ENCODE assay signal across 18 cellular contexts in genomic region chr7:124460053-124460445, GRCh38.
DNase-seq lines count a peak whose midpoint lies in the region; ATAC-seq, FAIRE-seq and TF ChIP-seq lines count a peak whose summit lies in the region.
"Had no signal": no experiment of that assay in that cellular context is flagged by ENCODE, and none has a peak within 500 bp of the region (broad histone marks: within the 10 kb centered on the region; RNA-seq: fewer than 3 reads in every experiment).

No MANE protein-coding gene starts in this region.

- intact Hi-C loops in pancreas (cut with DNase I) (no loop called here), left colon (cut with DNase I, micrococcal nuclease) (no loop called here)

- H3K27ac ChIP-seq in pancreas = peak overlapping the region in 3 of 4 donors; percentile 16 to 37 (median 18)

- H3K4me1 ChIP-seq in pancreas = no peaks in the 10 kb centered on the region

- H3K36me3 ChIP-seq in pancreas = no peaks in the 10 kb centered on the region

- TF ChIP-seq CTCF in fibroblast of mammary gland (conservative IDR thresholded peaks at IDR 0.05; ENCODE audit: control insufficient read depth, insufficient read depth, low read depth, low read length) (no peak), pancreas (IDR thresholded peaks at IDR 0.05) (no peak)

- FAIRE-seq in pancreas (lab: Jason Lieb, UNC) = no peak
- FAIRE-seq: K562 had no signal

- H3K4me3 ChIP-seq in fibroblast of mammary gland (ENCODE audit: control insufficient read depth, low read depth, low read length) (no peak overlapping the region), pancreas (no peak overlapping the region)
- H3K4me3 ChIP-seq: K562 had no signal

- H3K27me3 ChIP-seq in pancreas = no peaks in the 10 kb centered on the region

- DNase-seq in EH (ENCODE audit: low read depth) (peak; percentile 5), NCI-H82 treated with DMSO at 0.1 percent for 48 hours (lab: John Stamatoyannopoulos, UW; ENCODE audit: unreplicated experiment) (peak; percentile 76), fibroblast of mammary gland (ENCODE audit: low read depth) (peak; percentile 2), pancreas (no peak), mesenteric fat pad (ENCODE audit: low spot score) (no peak), left colon (no peak), SW 1271 (lab: John Stamatoyannopoulos, UW) (no peak)
- no peak for DNase-seq in activated CD4-positive, CD25-positive, alpha-beta regulatory T cell treated with anti-CD3 and anti-CD28 coated beads, Interleukin-2, amount 50 U/mL, for 72 hours
- DNase-seq: AML-193; C1 segment of cervical spinal cord; CD8-positive, alpha-beta T cell; GF-D8; NCI-H1105; NCI-H2029 treated with DMSO at 0.1 percent for 48 hours; NCI-H510A treated with DMSO at 0.1 percent for 48 hours; OCI-M1 had no signal

- no peak for ATAC-seq in pancreas
- ATAC-seq in left colon = no peak
- ATAC-seq: CD8-positive, alpha-beta T cell; K562; Right ventricle myocardium inferior had no signal

- 65 to 83% methylated on average over 1 of the region's 1 CpG for WGBS in pancreas, 2 donors

- H3K9me3 ChIP-seq in pancreas = no peaks in the 10 kb centered on the region

Comparison
In these comparisons a context has a peak if more than half of its experiments do, and no peak if none do; other contexts are left out.
1. DNase-seq: peak in EH (single experiment), NCI-H82 treated with DMSO at 0.1 percent for 48 hours (single experiment) and fibroblast of mammary gland (single experiment); none in pancreas (0 of 6), mesenteric fat pad (single experiment), activated CD4-positive, CD25-positive, alpha-beta regulatory T cell treated with anti-CD3 and anti-CD28 coated beads, Interleukin-2, amount 50 U/mL, for 72 hours (single experiment), left colon (0 of 2) and SW 1271 (0 of 2).